In the genomic region with DNA sequence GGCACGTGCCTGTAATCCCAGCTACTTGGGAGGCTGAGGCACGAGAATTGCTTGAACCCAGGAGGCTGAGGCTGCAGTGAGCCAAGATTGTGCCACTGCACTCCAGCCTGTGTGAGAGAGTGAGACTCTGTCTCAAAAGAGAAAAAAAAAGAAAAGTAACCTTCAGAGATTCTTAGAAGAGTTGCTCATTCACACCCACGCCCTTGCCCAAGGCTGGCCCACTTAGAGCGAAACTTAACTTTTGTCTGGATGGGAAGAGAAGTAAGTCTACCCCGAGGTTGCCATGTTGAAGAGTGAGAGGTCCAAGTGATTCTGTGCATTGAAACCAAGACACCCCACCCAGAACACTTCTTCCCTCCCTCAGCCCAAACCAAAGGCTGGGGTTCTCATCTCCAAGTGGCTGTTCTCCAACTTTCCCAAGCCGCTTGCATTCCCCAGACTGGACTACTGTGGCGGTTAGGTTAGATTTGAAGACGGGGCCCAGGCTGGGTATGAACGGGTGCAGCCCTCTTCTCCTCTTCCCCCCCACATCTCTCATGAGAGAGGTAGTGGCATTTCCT, we compare ENCODE assay signal across 10 cellular contexts. TPM values are rescaled to one million over a fixed set of nuclear protein-coding genes. Genes with fewer than 3 reads are reported as not detected.
DNase-seq lines count a peak whose midpoint lies in the region; ATAC-seq and TF ChIP-seq lines count a peak whose summit lies in the region.
"Had no signal": no experiment of that assay in that cellular context is flagged by ENCODE, and none has a peak within 500 bp of the region (broad histone marks: within the 10 kb centered on the region; RNA-seq: fewer than 3 reads in every experiment).

No MANE protein-coding gene starts in this region.

- DNase-seq in T-cell (peak in 23 of 34 experiments; percentile 22 to 65 (median 48)), NCI-H146 treated with DMSO at 0.1 percent for 48 hours (lab: John Stamatoyannopoulos, UW; ENCODE audit: unreplicated experiment) (no peak), SHP77 (lab: John Stamatoyannopoulos, UW) (no peak), EL (no peak)
- DNase-seq in activated T-helper 1 cell treated with anti-CD3 and anti-CD28 coated beads, Interleukin-12 subunit alpha, Interleukin-12 subunit beta, Interleukin-2, Interleukin-4 antibody, amounts not matched to agents 30 ng/mL and 10 ng/mL and 1 ng/mL, durations not matched to agents 14 hours and 24 hours and 36 hours (ENCODE audit: low spot score): peak; percentile 57
- DNase-seq in stimulated activated naive CD8-positive, alpha-beta T cell treated with anti-CD3 and anti-CD28 coated beads, Interleukin-15, amount 100 ng/mL, for 72 hours: peak; percentile 75 to 82
- DNase-seq: NCI-H1436 had no signal

- POLR2A ChIA-PET in T-cell (lab: Charles Lee): interaction anchor here in 1 of 2 donors (0.6 kb wide), 1 partner anchor 28 kb away, joined by 6 read pairs; no protein-coding TSS in a partner anchor

- ATAC-seq in T-cell (replicated peaks in 1 of 4): peak; percentile 7 to 14 (median 12)
- peak; percentile 62 for ATAC-seq in stimulated activated naive CD8-positive, alpha-beta T cell treated with anti-CD3 and anti-CD28 coated beads, Interleukin-15, amount 100 ng/mL, for 72 hours
- ATAC-seq in GM21528 (IDR thresholded peaks at IDR 0.05; ENCODE audit: low FRiP score, unreplicated experiment): no peak
- ATAC-seq: Right ventricle myocardium inferior had no signal

- H3K9me3 Mint-ChIP-seq in T-cell: no peaks in the 10 kb centered on the region
- H3K9me3 Mint-ChIP-seq in activated T-helper 1 cell treated with anti-CD3 and anti-CD28 coated beads, Interleukin-12 subunit alpha, Interleukin-12 subunit beta, Interleukin-2, Interleukin-4 antibody, amounts not matched to agents 30 ng/mL and 10 ng/mL and 1 ng/mL, durations not matched to agents 14 hours and 24 hours and 36 hours: no peaks in the 10 kb centered on the region
- H3K9me3 Mint-ChIP-seq in nephron: no peaks in the 10 kb centered on the region
- H3K9me3 Mint-ChIP-seq in stimulated activated naive CD8-positive, alpha-beta T cell treated with anti-CD3 and anti-CD28 coated beads, Interleukin-15, amount 100 ng/mL, for 72 hours: peaks cover 6 to 8% of the 10 kb centered on the region in 2 donors

- H3K36me3 Mint-ChIP-seq in T-cell: no peaks in the 10 kb centered on the region
- H3K36me3 Mint-ChIP-seq in activated T-helper 1 cell treated with anti-CD3 and anti-CD28 coated beads, Interleukin-12 subunit alpha, Interleukin-12 subunit beta, Interleukin-2, Interleukin-4 antibody, amounts not matched to agents 30 ng/mL and 10 ng/mL and 1 ng/mL, durations not matched to agents 14 hours and 24 hours and 36 hours (ENCODE audit: low read depth): peaks cover 23% of the 10 kb centered on the region
- peaks cover 21% of the 10 kb centered on the region for H3K36me3 Mint-ChIP-seq in nephron (ENCODE audit: low read depth)

- H3K4me3 Mint-ChIP-seq in T-cell: peak overlapping the region; percentile 46 to 70 (median 64)
- peak overlapping the region; percentile 79 for H3K4me3 Mint-ChIP-seq in activated T-helper 1 cell treated with anti-CD3 and anti-CD28 coated beads, Interleukin-12 subunit alpha, Interleukin-12 subunit beta, Interleukin-2, Interleukin-4 antibody, amounts not matched to agents 30 ng/mL and 10 ng/mL and 1 ng/mL, durations not matched to agents 14 hours and 24 hours and 36 hours
- H3K4me3 Mint-ChIP-seq in nephron: peak overlapping the region; percentile 51 to 78 (median 67)
- H3K4me3 Mint-ChIP-seq in stimulated activated naive CD8-positive, alpha-beta T cell treated with anti-CD3 and anti-CD28 coated beads, Interleukin-15, amount 100 ng/mL, for 72 hours: peak overlapping the region; percentile 82 to 87

- H3K4me1 Mint-ChIP-seq in T-cell (peaks cover 68 to 80% (median 77%) of the 10 kb centered on the region in 3 donors), nephron (peaks cover 35% of the 10 kb centered on the region)
- H3K4me1 Mint-ChIP-seq in activated T-helper 1 cell treated with anti-CD3 and anti-CD28 coated beads, Interleukin-12 subunit alpha, Interleukin-12 subunit beta, Interleukin-2, Interleukin-4 antibody, amounts not matched to agents 30 ng/mL and 10 ng/mL and 1 ng/mL, durations not matched to agents 14 hours and 24 hours and 36 hours (ENCODE audit: low read depth): peaks cover 60% of the 10 kb centered on the region
- H3K4me1 Mint-ChIP-seq in stimulated activated naive CD8-positive, alpha-beta T cell treated with anti-CD3 and anti-CD28 coated beads, Interleukin-15, amount 100 ng/mL, for 72 hours: peaks cover 89% of the 10 kb centered on the region

- intact Hi-C loops in activated T-helper 1 cell treated with anti-CD3 and anti-CD28 coated beads, Interleukin-12 subunit alpha, Interleukin-12 subunit beta, Interleukin-2, Interleukin-4 antibody, amounts not matched to agents 30 ng/mL and 10 ng/mL and 1 ng/mL, durations not matched to agents 14 hours and 24 hours and 36 hours (cut with micrococcal nuclease): loop anchor here (1.0 kb wide), 2 partner anchors 21 to 26 kb away; no protein-coding TSS in a partner anchor

- TF ChIP-seq CTCF in nephron (IDR thresholded peaks at IDR 0.05; ENCODE audit: unreplicated experiment in 3 of 3): no peak

- H3K27me3 Mint-ChIP-seq in T-cell: no peaks in the 10 kb centered on the region
- peaks cover 2% of the 10 kb centered on the region for H3K27me3 Mint-ChIP-seq in activated T-helper 1 cell treated with anti-CD3 and anti-CD28 coated beads, Interleukin-12 subunit alpha, Interleukin-12 subunit beta, Interleukin-2, Interleukin-4 antibody, amounts not matched to agents 30 ng/mL and 10 ng/mL and 1 ng/mL, durations not matched to agents 14 hours and 24 hours and 36 hours (ENCODE audit: insufficient read depth)
- no peaks in the 10 kb centered on the region for H3K27me3 Mint-ChIP-seq in nephron (ENCODE audit: low read depth)
- no peaks in the 10 kb centered on the region for H3K27me3 Mint-ChIP-seq in stimulated activated naive CD8-positive, alpha-beta T cell treated with anti-CD3 and anti-CD28 coated beads, Interleukin-15, amount 100 ng/mL, for 72 hours

- H3K27ac Mint-ChIP-seq in T-cell (peak overlapping the region; percentile 90 to 97), nephron (peak overlapping the region in 2 of 3 experiments; percentile 25 to 52)
- H3K27ac Mint-ChIP-seq in activated T-helper 1 cell treated with anti-CD3 and anti-CD28 coated beads, Interleukin-12 subunit alpha, Interleukin-12 subunit beta, Interleukin-2, Interleukin-4 antibody, amounts not matched to agents 30 ng/mL and 10 ng/mL and 1 ng/mL, durations not matched to agents 14 hours and 24 hours and 36 hours: peak overlapping the region; percentile 94
- H3K27ac Mint-ChIP-seq in stimulated activated naive CD8-positive, alpha-beta T cell treated with anti-CD3 and anti-CD28 coated beads, Interleukin-15, amount 100 ng/mL, for 72 hours: peak overlapping the region; percentile 92 to 94

- CTCF ChIA-PET in T-cell (lab: Charles Lee): interaction anchor here (0.7 to 1.9 kb wide), 8 partner anchors 9 to 437 kb away, joined by 3 to 9 read pairs (median 4); a partner anchor contains a TSS

RNA-seq across cellular contexts. Expression of a gene that starts 2.4 kb away (rescaled TPM):
- total RNA-seq in T-cell: 10 to 100 TPM; 10.7 to 21.5 (median 17.7) TPM
- total RNA-seq in activated T-helper 1 cell treated with anti-CD3 and anti-CD28 coated beads, Interleukin-12 subunit alpha, Interleukin-12 subunit beta, Interleukin-2, Interleukin-4 antibody, amounts not matched to agents 30 ng/mL and 10 ng/mL and 1 ng/mL, durations not matched to agents 14 hours and 24 hours and 36 hours: 39.2 and 41.4 TPM in 2 replicates

RNA-seq across cellular contexts. Expression of a gene that starts 20.4 kb away (rescaled TPM):
- total RNA-seq in T-cell: under 1 TPM in 3 of 5 donors, not detected in 2; 0.28 to 0.69 (median 0.53) TPM
- 3.7 and 4.6 TPM in 2 replicates for total RNA-seq in activated T-helper 1 cell treated with anti-CD3 and anti-CD28 coated beads, Interleukin-12 subunit alpha, Interleukin-12 subunit beta, Interleukin-2, Interleukin-4 antibody, amounts not matched to agents 30 ng/mL and 10 ng/mL and 1 ng/mL, durations not matched to agents 14 hours and 24 hours and 36 hours

RNA-seq across cellular contexts. Expression of a gene that starts 22.7 kb away (rescaled TPM):
- 100 to 1,000 TPM; 412 to 506 (median 480) TPM for total RNA-seq in T-cell
- 250 and 252 TPM in 2 replicates for total RNA-seq in activated T-helper 1 cell treated with anti-CD3 and anti-CD28 coated beads, Interleukin-12 subunit alpha, Interleukin-12 subunit beta, Interleukin-2, Interleukin-4 antibody, amounts not matched to agents 30 ng/mL and 10 ng/mL and 1 ng/mL, durations not matched to agents 14 hours and 24 hours and 36 hours

RNA-seq across cellular contexts. Expression of a gene that starts 24.8 kb away (rescaled TPM):
- 100 to 1,000 TPM in 3 of 5 donors, 10 to 100 TPM in 2; 81.2 to 116 (median 104) TPM for total RNA-seq in T-cell
- total RNA-seq in activated T-helper 1 cell treated with anti-CD3 and anti-CD28 coated beads, Interleukin-12 subunit alpha, Interleukin-12 subunit beta, Interleukin-2, Interleukin-4 antibody, amounts not matched to agents 30 ng/mL and 10 ng/mL and 1 ng/mL, durations not matched to agents 14 hours and 24 hours and 36 hours: 349 and 366 TPM in 2 replicates

RNA-seq across cellular contexts. Expression of a gene that starts 53.0 kb away (rescaled TPM):
- 1 to 10 TPM in 1 of 5 donors, under 1 TPM in 4; 0.68 to 1.6 (median 0.90) TPM for total RNA-seq in T-cell
- 56.5 and 58.8 TPM in 2 replicates for total RNA-seq in activated T-helper 1 cell treated with anti-CD3 and anti-CD28 coated beads, Interleukin-12 subunit alpha, Interleukin-12 subunit beta, Interleukin-2, Interleukin-4 antibody, amounts not matched to agents 30 ng/mL and 10 ng/mL and 1 ng/mL, durations not matched to agents 14 hours and 24 hours and 36 hours

Comparison
In these comparisons a context has a peak if more than half of its experiments do, and no peak if none do; other contexts are left out.
1. DNase-seq: peak in T-cell (23 of 34), activated T-helper 1 cell treated with anti-CD3 and anti-CD28 coated beads, Interleukin-12 subunit alpha, Interleukin-12 subunit beta, Interleukin-2, Interleukin-4 antibody, amounts not matched to agents 30 ng/mL and 10 ng/mL and 1 ng/mL, durations not matched to agents 14 hours and 24 hours and 36 hours (single experiment) and stimulated activated naive CD8-positive, alpha-beta T cell treated with anti-CD3 and anti-CD28 coated beads, Interleukin-15, amount 100 ng/mL, for 72 hours (2 of 2); none in NCI-H146 treated with DMSO at 0.1 percent for 48 hours (single experiment), SHP77 (0 of 2) and EL (single experiment).
2. H3K27ac Mint-ChIP-seq: peak in every context shown above with its lines; median percentile 94 in activated T-helper 1 cell treated with anti-CD3 and anti-CD28 coated beads, Interleukin-12 subunit alpha, Interleukin-12 subunit beta, Interleukin-2, Interleukin-4 antibody, amounts not matched to agents 30 ng/mL and 10 ng/mL and 1 ng/mL, durations not matched to agents 14 hours and 24 hours and 36 hours; 94 in T-cell; 93 in stimulated activated naive CD8-positive, alpha-beta T cell treated with anti-CD3 and anti-CD28 coated beads, Interleukin-15, amount 100 ng/mL, for 72 hours; 38 in nephron.
3. Peak in every context shown above with its lines, with median percentiles within 50 percentile points of each other: H3K4me3 Mint-ChIP-seq.